8 cellular contexts compared by ENCODE assay signal in the genomic region with DNA sequence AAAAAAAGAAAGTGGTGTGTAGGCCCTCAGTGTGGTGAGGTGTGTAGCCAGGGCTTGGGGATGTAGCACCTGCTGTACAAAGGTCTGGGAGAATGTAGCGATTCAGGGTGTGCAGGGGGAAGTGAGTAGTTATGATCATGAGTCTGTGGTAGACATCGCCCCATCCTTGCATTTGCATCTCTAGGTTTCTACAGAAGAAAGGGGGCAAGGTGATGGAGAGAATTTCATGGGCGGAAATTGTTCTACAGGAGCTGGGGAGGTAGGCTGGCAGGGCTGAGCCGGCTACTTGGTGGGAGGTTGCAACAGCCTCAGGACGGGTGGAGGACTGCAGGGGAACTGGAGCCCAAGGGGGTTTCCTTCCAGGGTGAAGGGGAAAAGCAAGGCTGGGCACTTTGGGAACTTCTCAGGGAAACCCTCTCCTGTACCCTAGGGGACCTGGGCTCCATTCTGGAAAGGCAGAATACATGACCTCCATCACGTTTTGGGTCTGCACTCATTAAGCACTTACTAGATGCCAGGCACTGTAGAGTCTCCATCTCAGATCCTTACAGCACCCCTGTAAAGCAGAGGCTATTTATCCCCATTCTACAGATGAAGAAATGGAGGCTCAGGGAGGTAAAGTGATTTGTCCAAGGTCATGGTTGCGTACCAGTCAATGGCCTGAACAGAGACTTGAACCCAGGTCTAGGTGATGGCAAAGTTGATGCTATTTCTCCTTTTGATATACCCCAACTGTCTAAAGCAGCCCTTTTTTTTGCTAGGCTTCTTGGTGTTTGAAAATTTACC. TPM values are rescaled to one million over a fixed set of nuclear protein-coding genes. Genes with fewer than 3 reads are reported as not detected.
DNase-seq lines count a peak whose midpoint lies in the region; ATAC-seq, FAIRE-seq and TF ChIP-seq lines count a peak whose summit lies in the region.

No MANE protein-coding gene starts in this region.

- in situ Hi-C loops in GM13976 (cut with MboI; ENCODE audit: low sequenced_read_pairs, unreplicated experiment) (no loop called here), mammary epithelial cell (cut with MboI; ENCODE audit: low sequenced_read_pairs in 2 of 2) (no loop called here)

- DNase-seq in GM13976 (ENCODE audit: low spot score): peak; percentile 81
- no peak for DNase-seq in lower lobe of right lung
- DNase-seq in mammary epithelial cell: no peak
- DNase-seq in NCI-H187 (lab: John Stamatoyannopoulos, UW): no peak
- no peak for DNase-seq in amygdala (lab: John Stamatoyannopoulos, UW)
- DNase-seq in urothelium cell line (ENCODE audit: low spot score): no peak

- WGBS in mammary epithelial cell (ENCODE audit: low coverage, missing lambda C conversion rate): 86% methylated on average over 6 of the region's 7 CpGs

- H3K36me3 ChIP-seq in lower lobe of right lung: no peaks in the 10 kb centered on the region
- no peaks in the 10 kb centered on the region for H3K36me3 ChIP-seq in mammary epithelial cell (ENCODE audit: insufficient read depth, low read length)

- no peak overlapping the region for H3K4me2 ChIP-seq in mammary epithelial cell (ENCODE audit: insufficient read depth, low read depth, low read length)

- no peaks in the 10 kb centered on the region for H4K20me1 ChIP-seq in mammary epithelial cell (ENCODE audit: insufficient read depth, low read length)

- no peaks in the 10 kb centered on the region for H3K79me2 ChIP-seq in mammary epithelial cell (ENCODE audit: insufficient read depth, low read length)

- H3K9me3 ChIP-seq in lower lobe of right lung (no peaks in the 10 kb centered on the region), mammary epithelial cell (replicated peaks; ENCODE audit: insufficient read depth, low read length) (no peaks in the 10 kb centered on the region)

- H2AFZ ChIP-seq in mammary epithelial cell (ENCODE audit: low read depth, low read length): no peak overlapping the region

- BruUV-seq in mammary epithelial cell (replicated peaks; lab: Mats Ljungman, UMichigan): no TSS peak

- H3K27ac ChIP-seq in lower lobe of right lung: peak overlapping the region; percentile 78
- H3K27ac ChIP-seq in mammary epithelial cell (ENCODE audit: insufficient read depth, low read depth, low read length): no peak overlapping the region

- H3K4me1 ChIP-seq in lower lobe of right lung (peaks cover 69% of the 10 kb centered on the region), mammary epithelial cell (ENCODE audit: insufficient read depth, low read length) (no peaks in the 10 kb centered on the region)

- intact Hi-C loops in lower lobe of right lung (cut with DNase I): no loop called here
- intact Hi-C loops in mammary epithelial cell (cut with micrococcal nuclease): no loop called here

- ATAC-seq in GM21367 (IDR thresholded peaks at IDR 0.05; ENCODE audit: unreplicated experiment): peak; percentile 54
- peak; percentile 34 for ATAC-seq in HG03558 (IDR thresholded peaks at IDR 0.05; ENCODE audit: extremely low read depth, unreplicated experiment)
- peak in 1 of 2 donors; percentile 22 for ATAC-seq in lower lobe of right lung

- dilution Hi-C loops in mammary epithelial cell (cut with HindIII; ENCODE audit: low sequenced_read_pairs): no loop called here

- TF ChIP-seq CTCF in GM13976 (IDR thresholded peaks at IDR 0.05; ENCODE audit: borderline replicate concordance, control extremely low read depth, extremely low read depth, insufficient read depth, missing control alignments): no peak
- no peak for TF ChIP-seq CTCF in lower lobe of right lung (IDR thresholded peaks at IDR 0.05)
- no peak for TF ChIP-seq CTCF in mammary epithelial cell (conservative IDR thresholded peaks at IDR 0.05 in 1 of 2, IDR thresholded peaks at IDR 0.05 in 1 of 2; ENCODE audit: extremely low read depth in 1 of 2, insufficient read depth in 1 of 2, low read depth in 1 of 2, low read length in 2 of 2)

- FAIRE-seq in urothelium cell line (lab: Jason Lieb, UNC): no peak

- H3K4me3 ChIP-seq in lower lobe of right lung: no peak overlapping the region
- H3K4me3 ChIP-seq in mammary epithelial cell (replicated peaks in 1 of 3; ENCODE audit: insufficient read depth in 1 of 3, low read depth in 2 of 3, low read length in 3 of 3): no peak overlapping the region

- H3K27me3 ChIP-seq in lower lobe of right lung (ENCODE audit: low read depth) (no peaks in the 10 kb centered on the region), mammary epithelial cell (ENCODE audit: insufficient read depth, low read length) (no peaks in the 10 kb centered on the region)

- CTCF ChIA-PET in mammary epithelial cell (lab: Charles Lee; ENCODE audit: low non-redundant PET): no interaction called here

- no peak overlapping the region for H3K9ac ChIP-seq in mammary epithelial cell (ENCODE audit: insufficient read depth, low read length)

RNA-seq across cellular contexts. Expression of a gene that starts 14.5 kb away (rescaled TPM):
- total RNA-seq in lower lobe of right lung (67.0 TPM), mammary epithelial cell (under 1 TPM; under 0.01 to 0.09 TPM)
- polyA plus RNA-seq in mammary epithelial cell: 0.08 TPM
- polyA minus RNA-seq in mammary epithelial cell: not detected

Comparison
In these comparisons a context has a peak if more than half of its experiments do, and no peak if none do; other contexts are left out.
1. RNA of a gene that starts 14.5 kb away (total RNA-seq): 67.0 TPM in lower lobe of right lung (single experiment); under 0.01 to 0.09 TPM in mammary epithelial cell; every median in the first group is over 10 times any median in the second.